Comparison of ENCODE assay signal across 12 cellular contexts in genomic region chr6:37501632-37502466, GRCh38. TPM values are rescaled to one million over a fixed set of nuclear protein-coding genes. Genes with fewer than 3 reads are reported as not detected.
A peak's percentile ranks its signal among the peaks of the same experiment; 100 is the strongest.
DNase-seq lines count a peak whose midpoint lies in the region; ATAC-seq, FAIRE-seq and TF ChIP-seq lines count a peak whose summit lies in the region.
"Had no signal": no experiment of that assay in that cellular context is flagged by ENCODE, and none has a peak within 500 bp of the region (broad histone marks: within the 10 kb centered on the region; RNA-seq: fewer than 3 reads in every experiment).

No MANE protein-coding gene starts in this region.

- no peak overlapping the region for H3K9ac ChIP-seq in BLaER1 treated with 17β-estradiol and CSF1 and Interleukin-3, amounts not matched to agents 10 nM and 100 nM
- no peak overlapping the region for H3K9ac ChIP-seq in kidney (ENCODE audit: low read length in 2 of 2)

- no peaks in the 10 kb centered on the region for H3K27me3 ChIP-seq in BLaER1 treated with 17β-estradiol and CSF1 and Interleukin-3, amounts not matched to agents 10 nM and 100 nM
- H3K27me3 ChIP-seq in lower lobe of right lung (ENCODE audit: low read depth) (no peaks in the 10 kb centered on the region), stomach (no peaks in the 10 kb centered on the region)
- H3K27me3 ChIP-seq: breast epithelium, SJSA1 had no signal

- peak overlapping the region in 7 of 11 experiments; percentile 1 to 43 (median 27); a peak in 9 of 22 replicates for H3K27ac ChIP-seq in BLaER1 treated with 17β-estradiol and CSF1 and Interleukin-3, amounts not matched to agents 10 nM and 100 nM
- H3K27ac ChIP-seq in lower lobe of right lung (peak overlapping the region; percentile 69), kidney (ENCODE audit: low read depth in 2 of 2, low read length in 2 of 2) (no peak overlapping the region), stomach (peak overlapping the region in 2 of 5 donors; percentile 31 to 49)
- H3K27ac ChIP-seq: SJSA1 had no signal

- WGBS in stomach, 5 donors = 61 to 72% (median 69%) methylated on average over 10 of the region's 10 CpGs

- no peak for TF ChIP-seq POLR2A in stomach (IDR thresholded peaks at IDR 0.05)

- peaks cover 66% of the 10 kb centered on the region for H3K4me1 Mint-ChIP-seq in activated CD8-positive, alpha-beta T cell treated with anti-CD3 and anti-CD28 coated beads, Interleukin-2, amount 10 ng/mL, durations not matched to agents 7 days and 5 days (ENCODE audit: low read depth)

- peaks cover 0 to 7% (median 0%) of the 10 kb centered on the region in 11 experiments; a peak in 2 of 22 replicates for H3K9me3 ChIP-seq in BLaER1 treated with 17β-estradiol and CSF1 and Interleukin-3, amounts not matched to agents 10 nM and 100 nM (replicated peaks in 1 of 11)
- H3K9me3 ChIP-seq in lower lobe of right lung = no peaks in the 10 kb centered on the region
- no peaks in the 10 kb centered on the region for H3K9me3 ChIP-seq in kidney (ENCODE audit: control insufficient read depth in 1 of 2, low read length in 2 of 2)
- H3K9me3 ChIP-seq in stomach = no peaks in the 10 kb centered on the region
- H3K9me3 ChIP-seq: breast epithelium, SJSA1 had no signal

- DNase-seq in GM18507 (ENCODE audit: extremely low spot score, insufficient read length, low read depth) (no peak), lower lobe of right lung (no peak), NCI-H446 (lab: John Stamatoyannopoulos, UW) (no peak), kidney (no peak), left colon (no peak), stomach (no peak)
- peak; percentile 56 for DNase-seq in activated CD8-positive, alpha-beta T cell treated with anti-CD3 and anti-CD28 coated beads, Interleukin-2, amount 10 ng/mL, durations not matched to agents 7 days and 5 days
- DNase-seq: NCI-H1105, NCI-H526 had no signal

- no peak for TF ChIP-seq EP300 in stomach (IDR thresholded peaks at IDR 0.05)

- POLR2A ChIA-PET in activated CD8-positive, alpha-beta T cell treated with anti-CD3 and anti-CD28 coated beads, Interleukin-2, amount 10 ng/mL, durations not matched to agents 7 days and 5 days (lab: Charles Lee) = interaction anchor here (0.7 to 8.7 kb wide), 12 partner anchors 10 to 332 kb away, joined by 3 to 129 read pairs (median 4); partner anchors contain the start of genes CMTR1, PIM1, TBC1D22B and TMEM217

- H3K36me3 Mint-ChIP-seq in activated CD8-positive, alpha-beta T cell treated with anti-CD3 and anti-CD28 coated beads, Interleukin-2, amount 10 ng/mL, durations not matched to agents 7 days and 5 days (ENCODE audit: low read depth) = peaks cover 13% of the 10 kb centered on the region

- TF ChIP-seq CTCF in lower lobe of right lung (IDR thresholded peaks at IDR 0.05) (no peak), kidney (IDR thresholded peaks at IDR 0.05; ENCODE audit: borderline replicate concordance, extremely low read depth, insufficient read depth) (no peak), stomach (IDR thresholded peaks at IDR 0.05) (no peak)

- H3K27me3 Mint-ChIP-seq in activated CD8-positive, alpha-beta T cell treated with anti-CD3 and anti-CD28 coated beads, Interleukin-2, amount 10 ng/mL, durations not matched to agents 7 days and 5 days (ENCODE audit: low read depth) = no peaks in the 10 kb centered on the region

- CTCF ChIA-PET in activated CD8-positive, alpha-beta T cell treated with anti-CD3 and anti-CD28 coated beads, Interleukin-2, amount 10 ng/mL, durations not matched to agents 7 days and 5 days (lab: Charles Lee) = interaction anchor here (0.8 to 7.7 kb wide), 9 partner anchors 9 to 484 kb away, joined by 3 to 64 read pairs (median 5); no protein-coding TSS in a partner anchor

- intact Hi-C loops in lower lobe of right lung (cut with DNase I) (no loop called here), kidney (cut with DNase I) (no loop called here), left colon (cut with DNase I, micrococcal nuclease) (no loop called here), stomach (cut with DNase I; ENCODE audit: low total_unique reads) (no loop called here)

- no peaks in the 10 kb centered on the region for H3K9me3 Mint-ChIP-seq in activated CD8-positive, alpha-beta T cell treated with anti-CD3 and anti-CD28 coated beads, Interleukin-2, amount 10 ng/mL, durations not matched to agents 7 days and 5 days (ENCODE audit: insufficient read depth)

- H3K4me1 ChIP-seq in BLaER1 treated with 17β-estradiol and CSF1 and Interleukin-3, amounts not matched to agents 10 nM and 100 nM = peaks cover 33 to 63% (median 57%) of the 10 kb centered on the region in 10 experiments
- H3K4me1 ChIP-seq in lower lobe of right lung (peaks cover 15% of the 10 kb centered on the region), kidney (ENCODE audit: control insufficient read depth in 1 of 2, insufficient read depth in 1 of 2, low read depth in 1 of 2, low read length in 2 of 2) (no peaks in the 10 kb centered on the region), stomach (peaks cover 7 to 18% (median 15%) of the 10 kb centered on the region in 4 donors)
- H3K4me1 ChIP-seq: breast epithelium had no signal

- H3K36me3 ChIP-seq in BLaER1 treated with 17β-estradiol and CSF1 and Interleukin-3, amounts not matched to agents 10 nM and 100 nM = peaks cover 0 to 2% (median 0%) of the 10 kb centered on the region in 11 experiments; a peak in 1 of 22 replicates
- H3K36me3 ChIP-seq in lower lobe of right lung (no peaks in the 10 kb centered on the region), kidney (ENCODE audit: control insufficient read depth in 1 of 2, insufficient read depth in 2 of 2, low read length in 2 of 2) (no peaks in the 10 kb centered on the region), stomach (no peaks in the 10 kb centered on the region)
- H3K36me3 ChIP-seq: breast epithelium, SJSA1 had no signal

- FAIRE-seq in GM18507 (lab: Jason Lieb, UNC) (peak; percentile 18), kidney (lab: Jason Lieb, UNC) (no peak)

- peak; percentile 18 for ATAC-seq in activated CD8-positive, alpha-beta T cell treated with anti-CD3 and anti-CD28 coated beads, Interleukin-2, amount 10 ng/mL, durations not matched to agents 7 days and 5 days
- ATAC-seq in lower lobe of right lung (no peak), left colon (no peak)

- H3K4me2 ChIP-seq in BLaER1 treated with 17β-estradiol and CSF1 and Interleukin-3, amounts not matched to agents 10 nM and 100 nM = peak overlapping the region; percentile 6 to 81 (median 72); a peak in 19 of 22 replicates

- H3K4me3 ChIP-seq in BLaER1 treated with 17β-estradiol and CSF1 and Interleukin-3, amounts not matched to agents 10 nM and 100 nM = no peak overlapping the region
- H3K4me3 ChIP-seq in lower lobe of right lung = no peak overlapping the region
- no peak overlapping the region for H3K4me3 ChIP-seq in kidney (ENCODE audit: low read length in 2 of 2)
- H3K4me3 ChIP-seq in stomach = no peak overlapping the region
- H3K4me3 ChIP-seq: breast epithelium, SJSA1 had no signal

- H3K4me3 Mint-ChIP-seq in activated CD8-positive, alpha-beta T cell treated with anti-CD3 and anti-CD28 coated beads, Interleukin-2, amount 10 ng/mL, durations not matched to agents 7 days and 5 days = peak overlapping the region; percentile 26

- H3K27ac Mint-ChIP-seq in activated CD8-positive, alpha-beta T cell treated with anti-CD3 and anti-CD28 coated beads, Interleukin-2, amount 10 ng/mL, durations not matched to agents 7 days and 5 days = peak overlapping the region; percentile 92

- H4K20me1 ChIP-seq in BLaER1 treated with 17β-estradiol and CSF1 and Interleukin-3, amounts not matched to agents 10 nM and 100 nM = no peaks in the 10 kb centered on the region

RNA-seq across cellular contexts. Expression of gene CCDC167, which starts 2.2 kb away (rescaled TPM):
- total RNA-seq in activated CD8-positive, alpha-beta T cell treated with anti-CD3 and anti-CD28 coated beads, Interleukin-2, amount 10 ng/mL, durations not matched to agents 7 days and 5 days = 10 to 100 TPM; 64.0 to 69.4 TPM
- total RNA-seq in lower lobe of right lung = 12.7 TPM
- 15.7 TPM for total RNA-seq in kidney
- 63.5 TPM for polyA plus RNA-seq in kidney (ENCODE audit: insufficient read depth, low read depth, low replicate concordance)
- 10 to 100 TPM in 1 of 2 donors, 1 to 10 TPM in 1; 8.7 to 11.0 TPM for total RNA-seq in left colon
- total RNA-seq in stomach = 10 to 100 TPM in 3 of 5 donors, 1 to 10 TPM in 1, not detected in 1; 4.2 to 46.9 (median 28.8) TPM
- polyA plus RNA-seq in stomach = 10 to 100 TPM; 26.0 to 47.8 (median 42.5) TPM

Comparison
In these comparisons a context has a peak if more than half of its experiments do, and no peak if none do; other contexts are left out.
1. H3K27ac ChIP-seq: peak in BLaER1 treated with 17β-estradiol and CSF1 and Interleukin-3, amounts not matched to agents 10 nM and 100 nM (7 of 11) and lower lobe of right lung (single experiment); none in kidney (0 of 2).